Comparison of ENCODE assay signal across 11 cellular contexts in genomic region chr2:202339052-202339870, GRCh38. TPM values are rescaled to one million over a fixed set of nuclear protein-coding genes. Genes with fewer than 3 reads are reported as not detected.
DNase-seq lines count a peak whose midpoint lies in the region; ATAC-seq and TF ChIP-seq lines count a peak whose summit lies in the region.
"Had no signal": no experiment of that assay in that cellular context is flagged by ENCODE, and none has a peak within 500 bp of the region (broad histone marks: within the 10 kb centered on the region; RNA-seq: fewer than 3 reads in every experiment).

No MANE protein-coding gene starts in this region.

- no peak overlapping the region for H3K27ac ChIP-seq in HEK293 (ENCODE audit: extremely low read depth, low read depth, low read length)
- H3K27ac ChIP-seq: SJSA1 had no signal

- H3K36me3 ChIP-seq in HEK293 (ENCODE audit: control insufficient read depth in 2 of 2, insufficient read depth in 1 of 2, low read length in 2 of 2) = no peaks in the 10 kb centered on the region
- H3K36me3 ChIP-seq: SJSA1 had no signal

- ATAC-seq in esophagus mucosa (peak; percentile 81), HG03196 (IDR thresholded peaks at IDR 0.05; ENCODE audit: unreplicated experiment) (no peak)

- POLR2A ChIA-PET in HEK293 (lab: Yijun Ruan, JAX) (interaction anchor here (0.7 kb wide), 2 partner anchors 28 to 533 kb away, joined by 3 to 7 read pairs; no protein-coding TSS in a partner anchor), GM10248 (lab: Yijun Ruan, JAX) (no interaction called here)

- DNase-seq in A172 (ENCODE audit: low spot score) (peak; percentile 18), RKO (ENCODE audit: low spot score) (peak; percentile 46), GM10248 (ENCODE audit: extremely low spot score) (no peak), SK-N-DZ (ENCODE audit: low spot score) (no peak), T-helper 1 cell (no peak)
- DNase-seq: activated CD4-positive, alpha-beta T cell treated with anti-CD3 and anti-CD28 coated beads, Interleukin-2, amount 10 ng/mL, durations not matched to agents 7 days and 5 days; NCI-H2081 treated with DMSO at 0.1 percent for 48 hours had no signal

- CTCF ChIA-PET in HEK293 (lab: Yijun Ruan, JAX) (interaction anchor here (0.7 kb wide), 2 partner anchors 16 to 117 kb away, joined by 3 read pairs; no protein-coding TSS in a partner anchor), GM10248 (lab: Yijun Ruan, JAX) (interaction anchor here (1.5 kb wide), 1 partner anchor 27 kb away, joined by 3 read pairs; no protein-coding TSS in a partner anchor)

- H3K9me3 ChIP-seq in HEK293 (ENCODE audit: control insufficient read depth, insufficient read depth, low read depth, low read length) = no peaks in the 10 kb centered on the region
- H3K9me3 ChIP-seq: SJSA1 had no signal

- TF ChIP-seq CTCF in HEK293 (tag by site-specific recombination; IDR thresholded peaks at IDR 0.05) = no peak
- TF ChIP-seq CTCF in GM10248 (IDR thresholded peaks at IDR 0.05; ENCODE audit: control extremely low read depth, extremely low read depth, low read depth, missing control alignments) = no peak

- peaks cover 13% of the 10 kb centered on the region for H3K4me1 ChIP-seq in HEK293 (ENCODE audit: control insufficient read depth, insufficient read depth, low read length)

- no peak overlapping the region for H3K4me3 ChIP-seq in HEK293 (ENCODE audit: low read depth, low read length)
- H3K4me3 ChIP-seq: SJSA1 had no signal

TF ChIP-seq in HEK293, 187 proteins besides CTCF, POLR2A, EP300 and RAD21:
- peak; percentile 46; the same call in 1 of the 2 replicates for TF ChIP-seq MZF1 (tag by site-specific recombination; IDR thresholded peaks at IDR 0.05; ENCODE audit: borderline replicate concordance)
- TF ChIP-seq ZNF629 (tag by site-specific recombination; IDR thresholded peaks at IDR 0.05) = peak; percentile 45
- TF ChIP-seq PRDM10 (tag by site-specific recombination; IDR thresholded peaks at IDR 0.05) = peak; percentile 65
- no peak for TF ChIP-seq SETDB1 (IDR thresholded peaks at IDR 0.05; ENCODE audit: insufficient read length, low read length)
- no peak for TF ChIP-seq HIC1 (tag by site-specific recombination; IDR thresholded peaks at IDR 0.05)
- no peak for TF ChIP-seq ZNF175 (tag by site-specific recombination; IDR thresholded peaks at IDR 0.05)

RNA-seq across cellular contexts. Expression of gene BMPR2, which starts 36.9 kb away (rescaled TPM):
- 18.1 and 20.5 TPM in 2 replicates for total RNA-seq in A172 (2014; rRNA removed; shearing (Covaris generic))
- 22.7 TPM for total RNA-seq in esophagus mucosa
- polyA plus RNA-seq in SK-N-DZ (2014; cell fraction: cytosol; rRNA removed) = 11.1 and 11.8 TPM in 2 replicates
- polyA plus RNA-seq in SK-N-DZ (2014; cell fraction: nucleus; rRNA removed) = 4.6 and 5.6 TPM in 2 replicates

Comparison
In these comparisons a context has a peak if more than half of its experiments do, and no peak if none do; other contexts are left out.
1. DNase-seq: peak in A172 (single experiment) and RKO (single experiment); none in GM10248 (single experiment), SK-N-DZ (single experiment) and T-helper 1 cell (0 of 5).